Comparison of ENCODE assay signal across 6 cellular contexts in the genomic region with DNA sequence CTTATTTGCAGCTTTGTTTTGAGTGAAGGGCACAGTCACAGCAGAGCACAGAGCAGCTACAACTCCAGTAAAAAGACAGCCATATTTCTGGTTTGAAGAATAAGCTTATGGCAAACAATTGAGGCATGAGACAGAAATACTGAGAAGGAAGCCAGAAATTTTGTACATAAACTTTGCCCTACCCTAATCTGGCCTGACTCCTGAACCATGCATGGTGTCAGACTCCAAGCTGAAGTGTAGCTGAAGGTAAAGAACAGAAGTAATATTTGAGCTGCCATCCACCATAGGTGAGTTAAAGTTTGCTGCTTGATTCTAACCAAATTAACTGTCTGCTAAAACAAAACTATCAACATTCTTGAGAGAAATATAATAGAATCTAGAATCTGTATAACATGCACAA.
"Had no signal": no experiment of that assay in that cellular context is flagged by ENCODE, and none has a peak within 500 bp of the region (broad histone marks: within the 10 kb centered on the region; RNA-seq: fewer than 3 reads in every experiment).

No MANE protein-coding gene starts in this region.

- FAIRE-seq: H1, H54, HTR-8/SVneo had no signal

- H2AFZ ChIP-seq: GM23338 had no signal

- DNase-seq: H9, HCEC 1CT had no signal

- ATAC-seq: GM23338 had no signal

- H3K4me3 ChIP-seq: GM23338 had no signal

- H3K4me2 ChIP-seq: GM23338 had no signal
